28 cellular contexts compared by ENCODE assay signal in the genomic region with DNA sequence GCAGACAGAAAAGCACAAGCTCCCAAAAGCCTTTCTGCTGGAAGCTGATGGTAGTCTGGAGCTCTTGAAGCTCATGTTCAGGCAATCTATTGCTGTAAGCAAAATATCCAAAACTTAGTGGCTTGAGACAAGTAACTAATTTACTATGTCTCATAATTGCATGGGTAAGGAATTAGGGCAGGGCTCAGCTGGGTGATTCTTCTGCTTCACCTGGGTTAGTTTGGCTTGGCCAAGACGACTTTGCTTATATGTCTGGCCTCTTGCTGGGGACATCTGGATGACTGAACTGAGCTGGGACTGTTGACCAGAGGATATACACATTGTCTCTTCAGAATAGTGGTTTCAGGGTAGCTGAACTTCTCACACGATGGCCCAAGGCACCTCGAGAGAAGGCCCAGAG.
"Had no signal": no experiment of that assay in that cellular context is flagged by ENCODE, and none has a peak within 500 bp of the region (broad histone marks: within the 10 kb centered on the region; RNA-seq: fewer than 3 reads in every experiment).

No MANE protein-coding gene starts in this region.

- H3K9me3 ChIP-seq: gastrocnemius medialis had no signal

- H3K36me3 ChIP-seq: esophagus squamous epithelium, gastrocnemius medialis, heart right ventricle, left ventricle myocardium inferior, lower lobe of right lung had no signal

- FAIRE-seq: endometrium, kidney had no signal

- H3K27me3 ChIP-seq: gastrocnemius medialis had no signal

- ATAC-seq: esophagus mucosa; gastrocnemius medialis; heart right ventricle; left colon; left lobe of liver; lower lobe of right lung; naive thymus-derived CD4-positive, alpha-beta T cell had no signal

- DNase-seq: dermis blood vessel endothelial cell; dorsolateral prefrontal cortex; effector CD4-positive, alpha-beta T cell; effector memory CD4-positive, alpha-beta T cell; erythroblast; esophagus squamous epithelium; foreskin fibroblast; foreskin melanocyte; gastrocnemius medialis; glutamatergic neuron; head of caudate nucleus; heart right ventricle; hippocampal formation; immature natural killer cell; islet precursor cell; kidney; kidney glomerular epithelial cell; left colon; left ventricle myocardium inferior; lower lobe of right lung; mesenchymal stem cell; midbrain; naive thymus-derived CD4-positive, alpha-beta T cell had no signal

- H3K27ac ChIP-seq: coronary artery, dorsolateral prefrontal cortex, epithelial cell of prostate, esophagus squamous epithelium, gastrocnemius medialis, heart right ventricle, left ventricle myocardium inferior, lower lobe of right lung had no signal

- H3K36me3 Mint-ChIP-seq: immature natural killer cell had no signal

- H3K4me3 Mint-ChIP-seq: immature natural killer cell; naive thymus-derived CD4-positive, alpha-beta T cell had no signal

- H3K4me1 ChIP-seq: esophagus squamous epithelium, gastrocnemius medialis, heart right ventricle, left ventricle myocardium inferior, lower lobe of right lung had no signal

- H3K4me3 ChIP-seq: coronary artery, dorsolateral prefrontal cortex, esophagus squamous epithelium, gastrocnemius medialis, heart right ventricle, left ventricle myocardium inferior, lower lobe of right lung had no signal

- H3K4me1 Mint-ChIP-seq: immature natural killer cell; naive thymus-derived CD4-positive, alpha-beta T cell had no signal

- H3K27ac Mint-ChIP-seq: immature natural killer cell; naive thymus-derived CD4-positive, alpha-beta T cell had no signal
